Comparison of ENCODE assay signal across 8 cellular contexts in the genomic region with DNA sequence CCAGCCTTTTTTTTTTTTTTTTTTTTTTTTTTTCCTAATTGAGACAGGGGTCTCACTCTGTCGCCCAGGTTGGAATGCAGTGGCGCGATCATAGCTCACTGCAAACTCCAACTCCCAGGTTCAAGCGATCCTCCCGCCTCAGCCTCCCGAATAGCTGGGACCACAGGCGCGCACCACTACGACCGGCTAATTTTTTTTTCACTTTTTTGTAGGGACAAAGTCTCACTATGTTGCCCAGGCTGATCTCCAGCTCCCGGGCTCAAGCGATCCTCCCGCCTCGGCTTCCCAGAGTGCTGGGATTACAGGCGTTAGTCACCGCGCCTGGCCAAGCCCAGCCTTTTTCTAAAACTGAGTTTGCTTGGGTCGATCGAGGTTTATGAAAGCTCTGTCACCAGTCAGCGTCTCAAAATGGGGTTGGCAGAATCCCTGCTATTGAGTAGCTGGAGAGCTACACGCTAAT. TPM values are rescaled to one million over a fixed set of nuclear protein-coding genes. Genes with fewer than 3 reads are reported as not detected.
DNase-seq lines count a peak whose midpoint lies in the region; ATAC-seq, FAIRE-seq and TF ChIP-seq lines count a peak whose summit lies in the region.

No MANE protein-coding gene starts in this region.

- ATAC-seq in activated CD8-positive, alpha-beta memory T cell treated with anti-CD3 and anti-CD28 coated beads, Interleukin-2, amount 10 ng/mL, durations not matched to agents 7 days and 5 days: no peak
- no peak for ATAC-seq in HG02840 (IDR thresholded peaks at IDR 0.05; ENCODE audit: low FRiP score, unreplicated experiment)

- peak overlapping the region; percentile 89 for H3K4me3 ChIP-seq in HUES64 (ENCODE audit: low read length)

- peak overlapping the region; percentile 81; the same call in 1 of the 2 replicates for H3K27ac ChIP-seq in HUES64 (ENCODE audit: low read depth, low read length)

- peaks cover 39% of the 10 kb centered on the region for H3K4me1 Mint-ChIP-seq in activated CD8-positive, alpha-beta memory T cell treated with anti-CD3 and anti-CD28 coated beads, Interleukin-2, amount 10 ng/mL, durations not matched to agents 7 days and 5 days
- peaks cover 13% of the 10 kb centered on the region for H3K4me1 Mint-ChIP-seq in neural crest cell

- H3K27me3 ChIP-seq in HUES64 (ENCODE audit: insufficient read depth, low read length): no peaks in the 10 kb centered on the region

- no peak for TF ChIP-seq CTCF in neural crest cell (conservative IDR thresholded peaks at IDR 0.05)

- CTCF ChIA-PET in activated CD8-positive, alpha-beta memory T cell treated with anti-CD3 and anti-CD28 coated beads, Interleukin-2, amount 10 ng/mL, durations not matched to agents 7 days and 5 days (lab: Charles Lee): interaction anchor here (0.7 to 2.9 kb wide), 6 partner anchors 13 to 384 kb away, joined by 3 to 9 read pairs (median 4); partner anchors contain the start of genes KCND1, RBM3 and TFE3

- FAIRE-seq in HTR-8/SVneo (lab: Jason Lieb, UNC): no peak

- H3K27me3 Mint-ChIP-seq in activated CD8-positive, alpha-beta memory T cell treated with anti-CD3 and anti-CD28 coated beads, Interleukin-2, amount 10 ng/mL, durations not matched to agents 7 days and 5 days: no peaks in the 10 kb centered on the region
- no peaks in the 10 kb centered on the region for H3K27me3 Mint-ChIP-seq in neural crest cell (ENCODE audit: low read depth)

- no peaks in the 10 kb centered on the region for H3K4me1 ChIP-seq in HUES64 (ENCODE audit: insufficient read depth, low read length)

- peaks cover 26% of the 10 kb centered on the region for H3K36me3 ChIP-seq in HUES64 (ENCODE audit: insufficient read depth, low read length)

- peak overlapping the region; percentile 73 for H3K9ac ChIP-seq in HUES64 (ENCODE audit: low read depth, low read length)

- DNase-seq in CD1c-positive myeloid dendritic cell (ENCODE audit: extremely low spot score) (peak; percentile 12), fibroblast of peridontal ligament (ENCODE audit: extremely low read depth) (peak; percentile 68), neural crest cell (ENCODE audit: low read depth, low spot score) (no peak), HTR-8/SVneo (ENCODE audit: insufficient read length, low spot score) (no peak), NCI-H1417 treated with DMSO at 0.1 percent for 48 hours (lab: John Stamatoyannopoulos, UW) (no peak)
- peak; percentile 45 for DNase-seq in activated CD8-positive, alpha-beta memory T cell treated with anti-CD3 and anti-CD28 coated beads, Interleukin-2, amount 10 ng/mL, durations not matched to agents 7 days and 5 days

- H3K36me3 Mint-ChIP-seq in activated CD8-positive, alpha-beta memory T cell treated with anti-CD3 and anti-CD28 coated beads, Interleukin-2, amount 10 ng/mL, durations not matched to agents 7 days and 5 days: peaks cover 8% of the 10 kb centered on the region
- H3K36me3 Mint-ChIP-seq in neural crest cell (ENCODE audit: low read depth): peaks cover under 1% of the 10 kb centered on the region

- H3K9me3 ChIP-seq in HUES64 (ENCODE audit: insufficient read depth, low read depth, low read length): no peaks in the 10 kb centered on the region

- H3K27ac Mint-ChIP-seq in activated CD8-positive, alpha-beta memory T cell treated with anti-CD3 and anti-CD28 coated beads, Interleukin-2, amount 10 ng/mL, durations not matched to agents 7 days and 5 days: peak overlapping the region; percentile 100
- peak overlapping the region; percentile 88 for H3K27ac Mint-ChIP-seq in neural crest cell (ENCODE audit: unreplicated experiment)

- H3K9me3 Mint-ChIP-seq in activated CD8-positive, alpha-beta memory T cell treated with anti-CD3 and anti-CD28 coated beads, Interleukin-2, amount 10 ng/mL, durations not matched to agents 7 days and 5 days (ENCODE audit: low read depth): no peaks in the 10 kb centered on the region
- no peaks in the 10 kb centered on the region for H3K9me3 Mint-ChIP-seq in neural crest cell

- peak overlapping the region; percentile 98 for H3K4me3 Mint-ChIP-seq in activated CD8-positive, alpha-beta memory T cell treated with anti-CD3 and anti-CD28 coated beads, Interleukin-2, amount 10 ng/mL, durations not matched to agents 7 days and 5 days
- peak overlapping the region; percentile 97 for H3K4me3 Mint-ChIP-seq in neural crest cell

- WGBS in HUES64: 1% methylated on average over 21 of the region's 21 CpGs

RNA-seq across cellular contexts. Expression of gene OTUD5, which starts 1.3 kb away (rescaled TPM):
- polyA plus RNA-seq in HUES64 (2013, experiment 1 of 2): 30.9 TPM
- polyA plus RNA-seq in HUES64 (2013, experiment 2 of 2): 30.2 TPM
- total RNA-seq in activated CD8-positive, alpha-beta memory T cell treated with anti-CD3 and anti-CD28 coated beads, Interleukin-2, amount 10 ng/mL, durations not matched to agents 7 days and 5 days: 10 to 100 TPM; 56.9 to 65.2 TPM
- total RNA-seq in neural crest cell: 38.6 and 39.6 TPM in 2 replicates

RNA-seq across cellular contexts. Expression of gene KCND1, which starts 13.0 kb away (rescaled TPM):
- 3.6 TPM for polyA plus RNA-seq in HUES64 (2013, experiment 1 of 2)
- polyA plus RNA-seq in HUES64 (2013, experiment 2 of 2): 2.5 TPM
- 1 to 10 TPM; 2.9 to 5.5 TPM for total RNA-seq in activated CD8-positive, alpha-beta memory T cell treated with anti-CD3 and anti-CD28 coated beads, Interleukin-2, amount 10 ng/mL, durations not matched to agents 7 days and 5 days
- 1.2 TPM in 2 replicates for total RNA-seq in neural crest cell

RNA-seq across cellular contexts. Expression of gene PIM2, which starts 39.8 kb away (rescaled TPM):
- 101 TPM for polyA plus RNA-seq in HUES64 (2013, experiment 1 of 2)
- polyA plus RNA-seq in HUES64 (2013, experiment 2 of 2): 88.9 TPM
- 100 to 1,000 TPM; 168 to 252 TPM for total RNA-seq in activated CD8-positive, alpha-beta memory T cell treated with anti-CD3 and anti-CD28 coated beads, Interleukin-2, amount 10 ng/mL, durations not matched to agents 7 days and 5 days
- total RNA-seq in neural crest cell: 12.5 and 13.4 TPM in 2 replicates

RNA-seq across cellular contexts. Expression of gene GRIPAP1, which starts 43.4 kb away (rescaled TPM):
- polyA plus RNA-seq in HUES64 (2013, experiment 1 of 2): 24.8 TPM
- 23.8 TPM for polyA plus RNA-seq in HUES64 (2013, experiment 2 of 2)
- total RNA-seq in activated CD8-positive, alpha-beta memory T cell treated with anti-CD3 and anti-CD28 coated beads, Interleukin-2, amount 10 ng/mL, durations not matched to agents 7 days and 5 days: 100 to 1,000 TPM; 104 to 126 TPM
- total RNA-seq in neural crest cell: 55.3 and 63.2 TPM in 2 replicates

RNA-seq across cellular contexts. Expression of gene SLC35A2, which starts 47.2 kb away (rescaled TPM):
- polyA plus RNA-seq in HUES64 (2013, experiment 1 of 2): 12.1 TPM
- polyA plus RNA-seq in HUES64 (2013, experiment 2 of 2): 10.3 TPM
- total RNA-seq in activated CD8-positive, alpha-beta memory T cell treated with anti-CD3 and anti-CD28 coated beads, Interleukin-2, amount 10 ng/mL, durations not matched to agents 7 days and 5 days: 10 to 100 TPM; 13.0 to 21.0 TPM
- total RNA-seq in neural crest cell: 20.0 and 22.6 TPM in 2 replicates

Comparison
In these comparisons a context has a peak if more than half of its experiments do, and no peak if none do; other contexts are left out.
1. DNase-seq: peak in CD1c-positive myeloid dendritic cell (single experiment), activated CD8-positive, alpha-beta memory T cell treated with anti-CD3 and anti-CD28 coated beads, Interleukin-2, amount 10 ng/mL, durations not matched to agents 7 days and 5 days (single experiment) and fibroblast of peridontal ligament (single experiment); none in neural crest cell (single experiment), HTR-8/SVneo (single experiment) and NCI-H1417 treated with DMSO at 0.1 percent for 48 hours (single experiment).
2. RNA of gene PIM2, which starts 39.8 kb away (total RNA-seq): 168 to 252 TPM in activated CD8-positive, alpha-beta memory T cell treated with anti-CD3 and anti-CD28 coated beads, Interleukin-2, amount 10 ng/mL, durations not matched to agents 7 days and 5 days; 12.5 to 13.4 TPM in neural crest cell; every median in the first group is over 10 times any median in the second.